ENCODE assay signal across 16 cellular contexts in the genomic region with DNA sequence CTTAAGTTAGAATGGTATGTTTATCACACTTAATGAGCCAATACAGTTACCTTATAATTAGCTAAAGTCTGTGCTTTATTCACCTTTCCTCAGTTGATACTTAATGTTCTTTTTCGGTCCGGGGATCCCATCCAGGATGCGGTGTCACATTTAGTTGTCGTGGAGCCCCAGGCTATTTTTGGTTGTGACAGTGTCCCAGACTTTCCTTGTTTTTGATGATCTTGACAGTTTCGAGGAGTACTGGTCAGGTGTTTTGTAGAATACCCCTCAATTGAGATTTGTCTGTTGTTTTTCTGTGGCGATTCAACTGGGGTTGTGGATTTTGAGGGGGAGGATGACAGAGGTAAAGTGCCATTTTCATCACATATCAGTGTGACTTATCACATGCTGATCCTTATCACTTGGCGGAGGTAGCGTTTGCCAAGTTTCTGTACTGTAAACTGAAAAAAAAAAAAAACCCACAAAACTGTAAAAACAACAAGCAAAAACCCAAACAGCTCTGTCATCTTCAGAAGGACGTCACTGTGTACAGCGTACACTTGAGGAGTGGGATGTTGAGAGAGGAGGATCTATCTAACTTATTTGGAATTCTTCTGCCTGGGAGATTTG.
DNase-seq lines count a peak whose midpoint lies in the region; ATAC-seq, FAIRE-seq and TF ChIP-seq lines count a peak whose summit lies in the region.
"Had no signal": no experiment of that assay in that cellular context is flagged by ENCODE, and none has a peak within 500 bp of the region (broad histone marks: within the 10 kb centered on the region; RNA-seq: fewer than 3 reads in every experiment).

No MANE protein-coding gene starts in this region.

- H3K9ac ChIP-seq in GM12878 (ENCODE audit: control insufficient read depth, insufficient read depth, low read length): no peak overlapping the region

- no peaks in the 10 kb centered on the region for H3K9me3 Mint-ChIP-seq in Calu3 (ENCODE audit: low read depth, unreplicated experiment)
- no peaks in the 10 kb centered on the region for H3K9me3 Mint-ChIP-seq in naive thymus-derived CD4-positive, alpha-beta T cell
- H3K9me3 Mint-ChIP-seq: immature natural killer cell had no signal

- H3K79me2 ChIP-seq in GM12878 (ENCODE audit: control insufficient read depth, insufficient read depth, low read length): peaks cover 3% of the 10 kb centered on the region

- TF ChIP-seq CTCF in A549 (IDR thresholded peaks at IDR 0.05): no peak
- no peak for TF ChIP-seq CTCF in Calu3 (IDR thresholded peaks at IDR 0.05; ENCODE audit: unreplicated experiment)
- no peak for TF ChIP-seq CTCF in GM12878 (IDR thresholded peaks at IDR 0.05 in 2 of 3, conservative IDR thresholded peaks at IDR 0.05 in 1 of 3; ENCODE audit: control insufficient read depth in 2 of 3, extremely low read depth in 1 of 3, insufficient read depth in 1 of 3, low read depth in 3 of 3, low read length in 3 of 3)

- H3K27me3 Mint-ChIP-seq in Calu3 (ENCODE audit: unreplicated experiment): no peaks in the 10 kb centered on the region
- H3K27me3 Mint-ChIP-seq in naive thymus-derived CD4-positive, alpha-beta T cell: peaks cover 2 to 41% (median 22%) of the 10 kb centered on the region in 5 donors

- peak overlapping the region; percentile 30 for H3K4me3 Mint-ChIP-seq in Calu3 (ENCODE audit: low read depth, unreplicated experiment)
- peak overlapping the region in 2 of 10 donors; percentile 7 to 55 for H3K4me3 Mint-ChIP-seq in naive thymus-derived CD4-positive, alpha-beta T cell
- H3K4me3 Mint-ChIP-seq: immature natural killer cell had no signal

- no peak for DNase-seq in A549 (ENCODE audit: low read depth in 1 of 2, low spot score in 1 of 2)
- DNase-seq in Calu3: no peak
- no peak for DNase-seq in GM12878 (ENCODE audit: low read depth, low spot score)
- peak in 3 of 9 donors; percentile 5 to 28 (median 10) for DNase-seq in naive thymus-derived CD4-positive, alpha-beta T cell
- no peak for DNase-seq in OCI-M2 (lab: John Stamatoyannopoulos, UW; ENCODE audit: unreplicated experiment)
- no peak for DNase-seq in Ammon's horn (ENCODE audit: low spot score)
- no peak for DNase-seq in stimulated activated CD4-positive, alpha-beta T cell treated with anti-CD3 and anti-CD28 coated beads, Interleukin-1b, Interleukin-23, amount 100 ng/mL, for 48 hours
- DNase-seq: activated CD4-positive, alpha-beta T cell treated with anti-CD3 and anti-CD28 coated beads for 4 hours; activated gamma-delta T cell treated with Interleukin-2 at 50 U/mL for 16 hours; immature natural killer cell; NCI-H187 treated with DMSO at 0.1 percent for 48 hours; pancreas had no signal

- H3K36me3 ChIP-seq in GM12878 (ENCODE audit: control insufficient read depth in 2 of 2, insufficient read depth in 2 of 2, low read length in 1 of 2): no peaks in the 10 kb centered on the region
- no peaks in the 10 kb centered on the region for H3K36me3 ChIP-seq in naive thymus-derived CD4-positive, alpha-beta T cell (ENCODE audit: control insufficient read depth in 2 of 3, insufficient read depth in 3 of 3, low read length in 3 of 3)
- H3K36me3 ChIP-seq: HAP-1, pancreas had no signal

- peaks cover 70% of the 10 kb centered on the region for H3K4me1 ChIP-seq in A549
- H3K4me1 ChIP-seq in GM12878 (ENCODE audit: control insufficient read depth, insufficient read depth, low read length): peaks cover 17% of the 10 kb centered on the region
- H3K4me1 ChIP-seq in naive thymus-derived CD4-positive, alpha-beta T cell (ENCODE audit: control insufficient read depth in 2 of 2, insufficient read depth in 2 of 2, low read length in 2 of 2): no peaks in the 10 kb centered on the region

- RAD21 ChIA-PET in GM12878 (lab: Charles Lee; ENCODE audit: unreplicated experiment): interaction anchor here (0.6 kb wide), 1 partner anchor 207 kb away, joined by 3 read pairs; no protein-coding TSS in a partner anchor

- peak overlapping the region; percentile 68 to 80; a peak in 5 of 6 replicates for H3K27ac ChIP-seq in A549
- no peak overlapping the region for H3K27ac ChIP-seq in GM12878 (ENCODE audit: control insufficient read depth, insufficient read depth)
- no peak overlapping the region for H3K27ac ChIP-seq in naive thymus-derived CD4-positive, alpha-beta T cell (ENCODE audit: low read depth, low read length)
- H3K27ac ChIP-seq: C4-2B had no signal

- H4K20me1 ChIP-seq in GM12878 (ENCODE audit: control insufficient read depth, insufficient read depth): no peaks in the 10 kb centered on the region

- intact Hi-C loops in Calu3 (cut with micrococcal nuclease; ENCODE audit: unreplicated experiment): no loop called here
- intact Hi-C loops in GM12878 (cut with micrococcal nuclease; ENCODE audit: unreplicated experiment): no loop called here
- intact Hi-C loops in naive thymus-derived CD4-positive, alpha-beta T cell (cut with micrococcal nuclease): no loop called here

- WGBS in A549 (ENCODE audit: missing lambda C conversion rate): 61% methylated on average over 10 of the region's 10 CpGs
- 79% methylated on average over 10 of the region's 10 CpGs for WGBS in GM12878 (ENCODE audit: insufficient coverage, insufficient replicate concordance, low lambda C conversion rate, missing lambda C conversion rate)

- SMC1A ChIA-PET in GM12878 (lab: Charles Lee; ENCODE audit: uncharacterized antibody, unreplicated experiment): interaction anchor here (0.6 to 1.7 kb wide), 7 partner anchors 9 to 222 kb away, joined by 3 to 5 read pairs (median 3); no protein-coding TSS in a partner anchor

- CTCF ChIA-PET in A549 (lab: Yijun Ruan, JAX): interaction anchor here (0.6 to 1.5 kb wide), 2 partner anchors 74 to 213 kb away, joined by 3 to 4 read pairs; no protein-coding TSS in a partner anchor
- CTCF ChIA-PET in Calu3 (lab: Charles Lee): interaction anchor here (1.0 kb wide), 1 partner anchor 83 kb away, joined by 5 read pairs; no protein-coding TSS in a partner anchor
- CTCF ChIA-PET in GM12878 (lab: Yijun Ruan, JAX): interaction anchor here (0.6 to 0.8 kb wide), 3 partner anchors 11 to 238 kb away, joined by 3 read pairs; no protein-coding TSS in a partner anchor
- CTCF ChIA-PET in naive thymus-derived CD4-positive, alpha-beta T cell (lab: Charles Lee): no interaction called here

- TF ChIP-seq RAD21 in A549 (conservative IDR thresholded peaks at IDR 0.05 in 1 of 2, IDR thresholded peaks at IDR 0.05 in 1 of 2): no peak
- no peak for TF ChIP-seq RAD21 in GM12878 (IDR thresholded peaks at IDR 0.05; ENCODE audit: insufficient read depth, low read depth, low read length)

- peak overlapping the region; percentile 46 for H3K27ac Mint-ChIP-seq in Calu3 (ENCODE audit: unreplicated experiment)
- peak overlapping the region in 2 of 9 donors; percentile 11 to 63 for H3K27ac Mint-ChIP-seq in naive thymus-derived CD4-positive, alpha-beta T cell
- H3K27ac Mint-ChIP-seq: immature natural killer cell had no signal

- TF ChIP-seq POLR2A in A549 (IDR thresholded peaks at IDR 0.05; ENCODE audit: low read length): no peak
- no peak for TF ChIP-seq POLR2A in GM12878 (IDR thresholded peaks at IDR 0.05; ENCODE audit: low read depth, low read length)

- FAIRE-seq in A549 (lab: Jason Lieb, UNC) (no peak), GM12878 (lab: Jason Lieb, UNC) (no peak)
- FAIRE-seq: pancreas, RCC 7860 had no signal

- peaks cover 14% of the 10 kb centered on the region for H3K36me3 Mint-ChIP-seq in Calu3 (ENCODE audit: insufficient read depth, unreplicated experiment)
- H3K36me3 Mint-ChIP-seq in naive thymus-derived CD4-positive, alpha-beta T cell: no peaks in the 10 kb centered on the region
- H3K36me3 Mint-ChIP-seq: immature natural killer cell had no signal

- H2AFZ ChIP-seq in GM12878 (ENCODE audit: control insufficient read depth, low read depth, low read length): no peak overlapping the region

- BruUV-seq in Calu3 (replicated peaks; lab: Mats Ljungman, UMichigan) (no TSS peak), GM12878 (replicated peaks; lab: Mats Ljungman, UMichigan) (no TSS peak)

- POLR2A ChIA-PET in A549 (lab: Yijun Ruan, JAX): interaction anchor here (0.9 kb wide), 1 partner anchor 227 kb away, joined by 4 read pairs; a partner anchor contains a TSS
- POLR2A ChIA-PET in GM12878 (lab: Charles Lee): interaction anchor here (1.0 kb wide), 1 partner anchor 186 kb away, joined by 3 read pairs; no protein-coding TSS in a partner anchor
- POLR2A ChIA-PET in naive thymus-derived CD4-positive, alpha-beta T cell (lab: Charles Lee): no interaction called here

- in situ Hi-C loops in GM12878 (cut with MboI): no loop called here

- peak overlapping the region; percentile 58 for H3K4me2 ChIP-seq in A549
- H3K4me2 ChIP-seq in GM12878 (ENCODE audit: control insufficient read depth, insufficient read depth): no peak overlapping the region
- H3K4me2 ChIP-seq: smooth muscle cell had no signal

- peaks cover 87% of the 10 kb centered on the region for H3K4me1 Mint-ChIP-seq in Calu3 (ENCODE audit: low read depth, unreplicated experiment)
- H3K4me1 Mint-ChIP-seq in naive thymus-derived CD4-positive, alpha-beta T cell: peaks cover 2 to 54% (median 6%) of the 10 kb centered on the region in 7 donors

- H3K4me3 ChIP-seq in A549 (no peak overlapping the region), GM12878 (no peak overlapping the region)
- H3K4me3 ChIP-seq in naive thymus-derived CD4-positive, alpha-beta T cell (ENCODE audit: low read length): no peak overlapping the region
- H3K4me3 ChIP-seq: HAP-1, pancreas, smooth muscle cell had no signal

- H3K9me3 ChIP-seq in A549 (no peaks in the 10 kb centered on the region), GM12878 (replicated peaks; ENCODE audit: control insufficient read depth, insufficient read depth, low read length) (no peaks in the 10 kb centered on the region)
- H3K9me3 ChIP-seq in naive thymus-derived CD4-positive, alpha-beta T cell (ENCODE audit: control insufficient read depth in 2 of 3, low read length in 3 of 3): no peaks in the 10 kb centered on the region
- H3K9me3 ChIP-seq: HAP-1, pancreas had no signal

- TF ChIP-seq EP300 in A549 (IDR thresholded peaks at IDR 0.05): no peak
- no peak for TF ChIP-seq EP300 in GM12878 (IDR thresholded peaks at IDR 0.05; ENCODE audit: borderline replicate concordance in 1 of 2, control insufficient read depth in 1 of 2, low read depth in 2 of 2, low read length in 2 of 2)

- H3K27me3 ChIP-seq in GM12878 (replicated peaks in 1 of 2; ENCODE audit: control insufficient read depth in 2 of 2, insufficient read depth in 2 of 2, low read length in 1 of 2): no peaks in the 10 kb centered on the region
- H3K27me3 ChIP-seq in naive thymus-derived CD4-positive, alpha-beta T cell (ENCODE audit: control insufficient read depth in 2 of 2, insufficient read depth in 2 of 2, low read length in 2 of 2): no peaks in the 10 kb centered on the region
- H3K27me3 ChIP-seq: pancreas had no signal

- ATAC-seq in A549 (no peak), GM12878 (no peak)
- ATAC-seq in naive thymus-derived CD4-positive, alpha-beta T cell: peak; percentile 38

TF ChIP-seq in A549, 52 proteins besides CTCF, POLR2A, EP300 and RAD21 (continues in another document):
- peak; percentile 63 for TF ChIP-seq MAFK (IDR thresholded peaks at IDR 0.05; ENCODE audit: partially characterized antibody)

TF ChIP-seq in GM12878, 131 proteins besides CTCF, POLR2A, EP300 and RAD21 (continues in another document):
- no peak for TF ChIP-seq EZH2 (IDR thresholded peaks at IDR 0.05; ENCODE audit: borderline replicate concordance, control insufficient read depth, low read depth, low read length)

Comparison
In these comparisons a context has a peak if more than half of its experiments do, and no peak if none do; other contexts are left out.
1. H3K27ac ChIP-seq: peak in A549 (2 of 2); none in GM12878 (single experiment) and naive thymus-derived CD4-positive, alpha-beta T cell (single experiment).